28 cellular contexts compared by ENCODE assay signal in the genomic region with DNA sequence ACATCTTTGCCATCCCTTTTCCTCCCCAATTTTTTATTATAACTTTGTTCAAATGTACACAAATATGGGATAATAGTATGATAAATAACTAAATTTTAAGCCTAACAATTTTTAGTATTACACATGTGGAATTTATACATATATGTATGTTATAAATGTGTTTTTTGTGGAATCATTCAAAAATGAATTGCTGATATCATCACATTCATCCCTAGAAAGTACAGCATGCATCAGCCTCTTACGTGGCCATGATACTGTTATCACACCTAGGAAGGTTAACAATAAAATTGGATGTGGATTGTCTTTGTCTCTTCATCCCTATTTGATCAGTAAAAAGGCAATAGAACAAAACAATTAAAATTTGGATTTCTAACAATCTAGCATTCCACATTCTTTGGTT.
"Had no signal": no experiment of that assay in that cellular context is flagged by ENCODE, and none has a peak within 500 bp of the region (broad histone marks: within the 10 kb centered on the region; RNA-seq: fewer than 3 reads in every experiment).

No MANE protein-coding gene starts in this region.

- H3K79me2 ChIP-seq: hepatocyte had no signal

- FAIRE-seq: endometrium, endothelial cell of umbilical vein, frontal cortex had no signal

- H3K4me3 ChIP-seq: colonic mucosa, coronary artery, dorsolateral prefrontal cortex, esophagus muscularis mucosa, esophagus squamous epithelium, gastrocnemius medialis, gastroesophageal sphincter, heart left ventricle, heart right ventricle, hepatocyte had no signal

- H3K4me2 ChIP-seq: hepatocyte had no signal

- ATAC-seq: effector memory CD8-positive, alpha-beta T cell; esophagus mucosa; foreskin keratinocyte; gastrocnemius medialis; gastroesophageal sphincter; heart right ventricle had no signal

- H3K9me3 ChIP-seq: colonic mucosa, esophagus muscularis mucosa, esophagus squamous epithelium, gastrocnemius medialis, gastroesophageal sphincter, heart left ventricle, heart right ventricle had no signal

- H3K27me3 ChIP-seq: colonic mucosa, dorsolateral prefrontal cortex, esophagus muscularis mucosa, esophagus squamous epithelium, foreskin keratinocyte, gastrocnemius medialis, heart left ventricle, heart right ventricle, hepatocyte had no signal

- H3K36me3 ChIP-seq: colonic mucosa, esophagus muscularis mucosa, esophagus squamous epithelium, gastrocnemius medialis, gastroesophageal sphincter, heart left ventricle, heart right ventricle had no signal

- H3K4me1 ChIP-seq: colonic mucosa, esophagus muscularis mucosa, foreskin keratinocyte, gastrocnemius medialis, gastroesophageal sphincter, heart left ventricle, heart right ventricle had no signal

- H3K27ac ChIP-seq: colonic mucosa, coronary artery, dorsolateral prefrontal cortex, epithelial cell of prostate, esophagus muscularis mucosa, esophagus squamous epithelium, foreskin keratinocyte, gastrocnemius medialis, gastroesophageal sphincter, heart left ventricle, heart right ventricle, hepatocyte had no signal

- H2AFZ ChIP-seq: hepatocyte had no signal

- DNase-seq: colonic mucosa; cortex of kidney; dermis blood vessel endothelial cell; dorsolateral prefrontal cortex; effector CD4-positive, alpha-beta T cell; effector CD8-positive, alpha-beta T cell; effector memory CD4-positive, alpha-beta T cell; effector memory CD8-positive, alpha-beta T cell; endodermal cell; erythroblast; esophagus squamous epithelium; foreskin fibroblast; foreskin keratinocyte; foreskin melanocyte; gastrocnemius medialis; glutamatergic neuron; head of caudate nucleus; heart left ventricle; heart right ventricle had no signal
